ENCODE assay signal across 26 cellular contexts in genomic region chr4:34281826-34282225, GRCh38.
"Had no signal": no experiment of that assay in that cellular context is flagged by ENCODE, and none has a peak within 500 bp of the region (broad histone marks: within the 10 kb centered on the region; RNA-seq: fewer than 3 reads in every experiment).

No MANE protein-coding gene starts in this region.

- H3K9me3 ChIP-seq: ascending aorta, breast epithelium, esophagus squamous epithelium, gastroesophageal sphincter had no signal

- H3K4me3 ChIP-seq: ascending aorta, breast epithelium, esophagus squamous epithelium, gastroesophageal sphincter had no signal

- H3K27ac ChIP-seq: ascending aorta, breast epithelium, epithelial cell of prostate, esophagus squamous epithelium, gastroesophageal sphincter, VCaP had no signal

- DNase-seq: activated CD4-positive, alpha-beta memory T cell treated with anti-CD3 and anti-CD28 coated beads, Interleukin-2, amount 10 ng/mL, durations not matched to agents 7 days and 5 days; activated CD4-positive, alpha-beta T cell treated with anti-CD3 and anti-CD28 coated beads for 1 hour; activated CD4-positive, alpha-beta T cell treated with anti-CD3 and anti-CD28 coated beads for 4 hours; activated CD4-positive, alpha-beta T cell treated with anti-CD3 and anti-CD28 coated beads, Interleukin-2, amount 10 ng/mL, durations not matched to agents 7 days and 5 days; activated CD4-positive, alpha-beta T cell treated with anti-CD3 and anti-CD28 coated beads, Interleukin-2, amount 50 U/mL, for 4 hours; activated CD8-positive, alpha-beta memory T cell treated with anti-CD3 and anti-CD28 coated beads, Interleukin-2, amount 50 U/mL, for 48 hours; activated gamma-delta T cell; activated naive CD4-positive, alpha-beta T cell; activated naive CD4-positive, alpha-beta T cell treated with anti-CD3 and anti-CD28 coated beads, Interleukin-2, amount 10 ng/mL, durations not matched to agents 7 days and 5 days; activated naive CD8-positive, alpha-beta T cell treated with anti-CD3 and anti-CD28 coated beads, Interleukin-2, amount 10 ng/mL, durations not matched to agents 7 days and 5 days; activated T-cell treated with anti-CD3 and anti-CD28 coated beads for 4 hours; activated T-cell treated with anti-CD3 and anti-CD28 coated beads, Interleukin-2, amount 50 U/mL, for 24 hours; activated T-cell treated with anti-CD3 and anti-CD28 coated beads, Interleukin-2, amount 50 U/mL, for 72 hours; cortex of kidney; dermis blood vessel endothelial cell; effector CD4-positive, alpha-beta T cell; effector memory CD8-positive, alpha-beta T cell; esophagus squamous epithelium; foreskin melanocyte; T-helper 2 cell had no signal

- H3K27me3 ChIP-seq: ascending aorta, breast epithelium, esophagus squamous epithelium, gastroesophageal sphincter had no signal

- FAIRE-seq: endothelial cell of umbilical vein had no signal

- H3K4me1 ChIP-seq: ascending aorta, breast epithelium, esophagus squamous epithelium, gastroesophageal sphincter had no signal

- H3K36me3 ChIP-seq: ascending aorta, esophagus squamous epithelium, gastroesophageal sphincter had no signal
